Comparison of ENCODE assay signal across 11 cellular contexts in genomic region chr12:53560912-53561589, GRCh38. TPM values are rescaled to one million over a fixed set of nuclear protein-coding genes. Genes with fewer than 3 reads are reported as not detected.
A peak's percentile ranks its signal among the peaks of the same experiment; 100 is the strongest.
DNase-seq lines count a peak whose midpoint lies in the region; ATAC-seq and TF ChIP-seq lines count a peak whose summit lies in the region.
"Had no signal": no experiment of that assay in that cellular context is flagged by ENCODE, and none has a peak within 500 bp of the region (broad histone marks: within the 10 kb centered on the region; RNA-seq: fewer than 3 reads in every experiment).

No MANE protein-coding gene starts in this region.

- no peak overlapping the region for H4K8ac ChIP-seq in IMR-90 (ENCODE audit: low read depth in 2 of 2, low read length in 2 of 2)

- H3K4me1 ChIP-seq in IMR-90 (ENCODE audit: control insufficient read depth, insufficient read depth, low read length): peaks cover 6% of the 10 kb centered on the region; the same call in 1 of the 2 replicates
- H3K4me1 ChIP-seq in ascending aorta: peaks cover 22 to 63% of the 10 kb centered on the region in 2 donors
- peaks cover 2 to 16% of the 10 kb centered on the region in 2 donors for H3K4me1 ChIP-seq in lung (ENCODE audit: control insufficient read depth in 2 of 2, insufficient read depth in 2 of 2, low read length in 2 of 2)
- H3K4me1 ChIP-seq in GM23338 (ENCODE audit: insufficient read depth): no peaks in the 10 kb centered on the region
- H3K4me1 ChIP-seq in neural progenitor cell: peaks cover 1% of the 10 kb centered on the region

- no peak overlapping the region for H3K18ac ChIP-seq in IMR-90 (ENCODE audit: low read depth, low read length)

- H3K27me3 Mint-ChIP-seq in Calu3 (ENCODE audit: unreplicated experiment) (no peaks in the 10 kb centered on the region), GM23338 (ENCODE audit: insufficient read depth, low read depth, poor library complexity) (no peaks in the 10 kb centered on the region), neural progenitor cell (ENCODE audit: insufficient read depth, low read depth) (no peaks in the 10 kb centered on the region)

- H3K27ac ChIP-seq in IMR-90 (ENCODE audit: insufficient read depth, low read length) (no peak overlapping the region), ascending aorta (peak overlapping the region; percentile 71 to 78), lung (ENCODE audit: low read depth in 1 of 2, low read length in 1 of 2) (peak overlapping the region; percentile 13 to 47), GM23338 (ENCODE audit: low read depth) (no peak overlapping the region), neural progenitor cell (no peak overlapping the region)

- no peak overlapping the region for H2BK120ac ChIP-seq in IMR-90 (ENCODE audit: low read depth, low read length)

- H3F3A ChIP-seq in GM23338 (replicated peaks; ENCODE audit: low read depth) (no peaks in the 10 kb centered on the region), neural progenitor cell (ENCODE audit: low read depth) (no peaks in the 10 kb centered on the region)

- H3K27ac Mint-ChIP-seq in Calu3 (ENCODE audit: unreplicated experiment) (peak overlapping the region; percentile 81), GM23338 (no peak overlapping the region), neural progenitor cell (no peak overlapping the region)

- no peak overlapping the region for H3K9ac ChIP-seq in IMR-90 (ENCODE audit: low read depth, low read length)
- no peak overlapping the region for H3K9ac ChIP-seq in neural progenitor cell

- H3K4ac ChIP-seq in IMR-90 (ENCODE audit: low read depth, low read length): no peak overlapping the region

- dilution Hi-C loops in IMR-90 (cut with HindIII; ENCODE audit: low sequenced_read_pairs, unreplicated experiment): no loop called here

- CTCF ChIA-PET in Calu3 (lab: Charles Lee): interaction anchor here (0.9 to 1.0 kb wide), 2 partner anchors 18 to 134 kb away, joined by 3 read pairs; no protein-coding TSS in a partner anchor
- CTCF ChIA-PET in IMR-90 (lab: Yijun Ruan, JAX): no interaction called here

- H2BK5ac ChIP-seq in IMR-90 (ENCODE audit: low read depth, low read length, poor library complexity, severe bottlenecking): no peak overlapping the region

- POLR2A ChIA-PET in IMR-90 (lab: Charles Lee; ENCODE audit: unreplicated experiment): interaction anchor here (0.6 kb wide), 1 partner anchor 14 kb away, joined by 6 read pairs; no protein-coding TSS in a partner anchor

- peaks cover 2% of the 10 kb centered on the region; the same call in 1 of the 2 replicates for H3K9me1 ChIP-seq in IMR-90 (ENCODE audit: insufficient read depth, low read length)

- H3K23ac ChIP-seq in IMR-90 (ENCODE audit: low read depth, low read length): no peak overlapping the region

- no peak for TF ChIP-seq RAD21 in IMR-90 (IDR thresholded peaks at IDR 0.05; ENCODE audit: low read length)

- intact Hi-C loops in Calu3 (cut with micrococcal nuclease; ENCODE audit: unreplicated experiment) (no loop called here), IMR-90 (cut with micrococcal nuclease) (no loop called here), ascending aorta (cut with DNase I) (loop anchor here (5.0 kb wide), 2 partner anchors 66 to 116 kb away; partner anchors contain the start of genes ATF7 and ATP5MC2)

- H3K9me3 ChIP-seq in IMR-90 (ENCODE audit: control insufficient read depth, insufficient read depth, low read length) (no peaks in the 10 kb centered on the region), ascending aorta (no peaks in the 10 kb centered on the region), lung (ENCODE audit: control insufficient read depth in 2 of 2, insufficient read depth in 1 of 2, low read length in 1 of 2) (no peaks in the 10 kb centered on the region), neural progenitor cell (ENCODE audit: low read depth) (no peaks in the 10 kb centered on the region)

- no CpG with 5 or more reads among the region's 2 CpGs for WGBS in IMR-90 (ENCODE audit: extremely low coverage in 2 of 2, insufficient read length in 1 of 2), 2 experiments
- WGBS in lung, 2 donors: 92 to 94% methylated on average over 2 of the region's 2 CpGs

- H2AK9ac ChIP-seq in IMR-90 (replicated peaks; ENCODE audit: low read depth, low read length, poor library complexity): no peak overlapping the region

- H3K4me3 ChIP-seq in IMR-90 (ENCODE audit: insufficient read depth, low read depth, low read length): no peak overlapping the region
- H3K4me3 ChIP-seq in ascending aorta: peak overlapping the region in 1 of 2 donors; percentile 40
- no peak overlapping the region for H3K4me3 ChIP-seq in lung
- H3K4me3 ChIP-seq in GM23338: no peak overlapping the region
- H3K4me3 ChIP-seq in neural progenitor cell: no peak overlapping the region

- in situ Hi-C loops in IMR-90 (cut with MboI; ENCODE audit: low sequenced_read_pairs): no loop called here

- H3K14ac ChIP-seq in IMR-90 (replicated peaks; ENCODE audit: low read depth, low read length): no peak overlapping the region

- no peak overlapping the region for H2AK5ac ChIP-seq in IMR-90 (ENCODE audit: low read depth, low read length)

- H4K5ac ChIP-seq in IMR-90 (ENCODE audit: low read depth, low read length): no peak overlapping the region

- peaks cover 66% of the 10 kb centered on the region; the same call in 1 of the 2 replicates for H4K20me1 ChIP-seq in IMR-90 (ENCODE audit: insufficient read depth, low read length)
- H4K20me1 ChIP-seq in GM23338 (replicated peaks; ENCODE audit: insufficient read depth): no peaks in the 10 kb centered on the region
- no peaks in the 10 kb centered on the region for H4K20me1 ChIP-seq in neural progenitor cell (ENCODE audit: low read depth)

- no peak overlapping the region for H2BK20ac ChIP-seq in IMR-90 (ENCODE audit: low read depth, low read length)

- H3K4me1 Mint-ChIP-seq in Calu3 (ENCODE audit: low read depth, unreplicated experiment): peaks cover 34% of the 10 kb centered on the region
- H3K4me1 Mint-ChIP-seq in GM23338: peaks cover 4% of the 10 kb centered on the region; the same call in 2 of the 3 replicates
- H3K4me1 Mint-ChIP-seq in neural progenitor cell: no peaks in the 10 kb centered on the region

- H3K79me2 ChIP-seq in GM23338 (replicated peaks; ENCODE audit: insufficient read depth): no peaks in the 10 kb centered on the region
- no peaks in the 10 kb centered on the region for H3K79me2 ChIP-seq in neural progenitor cell (ENCODE audit: low read depth)

- no peak overlapping the region for H3K56ac ChIP-seq in IMR-90 (ENCODE audit: extremely low read depth, insufficient read depth, low read length)

- H3K4me2 ChIP-seq in IMR-90 (ENCODE audit: low read depth, low read length) (peak overlapping the region; percentile 75; the same call in 1 of the 2 replicates), GM23338 (no peak overlapping the region), neural progenitor cell (no peak overlapping the region)

- no peak overlapping the region for H3K4me3 Mint-ChIP-seq in Calu3 (ENCODE audit: low read depth, unreplicated experiment)
- no peak overlapping the region for H3K4me3 Mint-ChIP-seq in GM23338
- no peak overlapping the region for H3K4me3 Mint-ChIP-seq in neural progenitor cell

- H2AFZ ChIP-seq in IMR-90 (replicated peaks; ENCODE audit: low read length, poor library complexity) (no peak overlapping the region), GM23338 (no peak overlapping the region), neural progenitor cell (replicated peaks) (no peak overlapping the region)

- H3K36me3 Mint-ChIP-seq in Calu3 (ENCODE audit: insufficient read depth, unreplicated experiment) (peaks cover 5% of the 10 kb centered on the region), GM23338 (ENCODE audit: low read depth) (no peaks in the 10 kb centered on the region), neural progenitor cell (peaks cover 5% of the 10 kb centered on the region)

- DNase-seq in Calu3: no peak
- DNase-seq in IMR-90: no peak
- no peak for DNase-seq in ascending aorta (ENCODE audit: low spot score in 2 of 2)
- DNase-seq in lung (ENCODE audit: low spot score): no peak
- no peak for DNase-seq in GM23338 (ENCODE audit: low spot score)
- no peak for DNase-seq in neural progenitor cell (ENCODE audit: low spot score)
- DNase-seq in NCI-H446 (lab: John Stamatoyannopoulos, UW): no peak
- DNase-seq in C1 segment of cervical spinal cord (lab: John Stamatoyannopoulos, UW): no peak
- DNase-seq: midbrain had no signal

- H3K9me3 Mint-ChIP-seq in Calu3 (ENCODE audit: low read depth, unreplicated experiment) (no peaks in the 10 kb centered on the region), GM23338 (no peaks in the 10 kb centered on the region), neural progenitor cell (no peaks in the 10 kb centered on the region)

- H3K27me3 ChIP-seq in IMR-90 (ENCODE audit: control insufficient read depth, insufficient read depth, low read length): no peaks in the 10 kb centered on the region
- no peaks in the 10 kb centered on the region for H3K27me3 ChIP-seq in ascending aorta
- H3K27me3 ChIP-seq in lung (ENCODE audit: control insufficient read depth, insufficient read depth): no peaks in the 10 kb centered on the region
- H3K27me3 ChIP-seq in GM23338 (ENCODE audit: insufficient read depth): no peaks in the 10 kb centered on the region
- no peaks in the 10 kb centered on the region for H3K27me3 ChIP-seq in neural progenitor cell

- H3K36me3 ChIP-seq in IMR-90 (ENCODE audit: control insufficient read depth, insufficient read depth, low read length): no peaks in the 10 kb centered on the region
- H3K36me3 ChIP-seq in ascending aorta: no peaks in the 10 kb centered on the region
- peaks cover 0 to 3% of the 10 kb centered on the region in 2 donors for H3K36me3 ChIP-seq in lung (ENCODE audit: control insufficient read depth in 2 of 2, insufficient read depth in 2 of 2, low read length in 2 of 2)
- H3K36me3 ChIP-seq in GM23338 (ENCODE audit: insufficient read depth): no peaks in the 10 kb centered on the region
- no peaks in the 10 kb centered on the region for H3K36me3 ChIP-seq in neural progenitor cell

- TF ChIP-seq CTCF in Calu3 (IDR thresholded peaks at IDR 0.05; ENCODE audit: unreplicated experiment): no peak
- TF ChIP-seq CTCF in IMR-90 (conservative IDR thresholded peaks at IDR 0.05; ENCODE audit: low read depth, low read length): no peak
- no peak for TF ChIP-seq CTCF in ascending aorta (IDR thresholded peaks at IDR 0.05)
- TF ChIP-seq CTCF in lung (IDR thresholded peaks at IDR 0.05; ENCODE audit: control extremely low read depth, extremely low read depth): no peak
- no peak for TF ChIP-seq CTCF in GM23338 (conservative IDR thresholded peaks at IDR 0.05; ENCODE audit: low read depth in 2 of 2)
- no peak for TF ChIP-seq CTCF in neural progenitor cell (IDR thresholded peaks at IDR 0.05)

- no peak overlapping the region for H4K91ac ChIP-seq in IMR-90 (ENCODE audit: insufficient read depth, low read depth, low read length)

- H3K9me2 ChIP-seq in GM23338 (ENCODE audit: insufficient read depth): no peaks in the 10 kb centered on the region

- no peak for TF ChIP-seq POLR2A in IMR-90 (IDR thresholded peaks at IDR 0.05; ENCODE audit: low read depth, low read length)

- no TSS peak for BruUV-seq in Calu3 (replicated peaks; lab: Mats Ljungman, UMichigan)
- no TSS peak for BruUV-seq in IMR-90 (replicated peaks; lab: Mats Ljungman, UMichigan)

- ATAC-seq in IMR-90 (ENCODE audit: low read depth) (peak; percentile 13; the same call in 1 of the 2 replicates), lung (ENCODE audit: insufficient read depth, low FRiP score) (no peak), GM23338 (no peak)

- peaks cover 8 to 22% of the 10 kb centered on the region in 2 experiments for H3K79me1 ChIP-seq in IMR-90 (ENCODE audit: low read depth in 1 of 2, low read length in 2 of 2)

- no peak overlapping the region for H2BK15ac ChIP-seq in IMR-90 (ENCODE audit: low read depth, low read length)

RNA-seq across cellular contexts. Expression of gene NPFF, which starts 53.8 kb away (rescaled TPM):
- total RNA-seq in Calu3 (2022) (not detected in 2 replicates), IMR-90 (2012; rRNA removed) (not detected in 2 replicates), ascending aorta (2.8 TPM), lung (not detected), neural progenitor cell (ENCODE audit: low replicate concordance) (not detected in 2 replicates)
- polyA plus RNA-seq in IMR-90 (2012; rRNA removed) (not detected in 2 replicates), lung (under 1 TPM in 1 of 2 donors, not detected in 1; 0.45 TPM), GM23338 (2016; fragmentation: Nextera tagmentation; extraction: Ambion mirVana) (0.71 and 0.96 TPM in 2 replicates)
- not detected in 2 replicates for polyA plus RNA-seq in IMR-90 (2012; cell fraction: cytosol; rRNA removed)
- polyA plus RNA-seq in IMR-90 (2012; cell fraction: nucleus; rRNA removed; ENCODE audit: low replicate concordance): 0.87 TPM in 1 of 2 replicates, not detected in the other
- total RNA-seq in GM23338 (2014; rRNA removed; shearing (Covaris generic)): 0.69 TPM in 1 of 2 replicates, not detected in the other
- total RNA-seq: epithelial cell of proximal tubule, temporal lobe had no signal

RNA-seq across cellular contexts. Expression of gene TARBP2, which starts 60.0 kb away (rescaled TPM):
- total RNA-seq in Calu3 (2022) (20.7 and 21.8 TPM in 2 replicates), IMR-90 (2012; rRNA removed) (27.4 and 27.8 TPM in 2 replicates), ascending aorta (32.9 TPM), lung (10 to 100 TPM; 32.6 to 41.3 TPM), neural progenitor cell (ENCODE audit: low replicate concordance) (32.4 and 72.4 TPM in 2 replicates)
- polyA plus RNA-seq in IMR-90 (2012; rRNA removed) (46.1 and 49.6 TPM in 2 replicates), lung (10 to 100 TPM; 32.2 to 37.1 TPM), GM23338 (2016; fragmentation: Nextera tagmentation; extraction: Ambion mirVana) (52.1 and 57.0 TPM in 2 replicates)
- polyA plus RNA-seq in IMR-90 (2012; cell fraction: cytosol; rRNA removed): 31.9 and 38.5 TPM in 2 replicates
- polyA plus RNA-seq in IMR-90 (2012; cell fraction: nucleus; rRNA removed; ENCODE audit: low replicate concordance): 128 and 140 TPM in 2 replicates
- total RNA-seq in GM23338 (2014; rRNA removed; shearing (Covaris generic)): 55.7 and 83.4 TPM in 2 replicates

Comparison
In these comparisons a context has a peak if more than half of its experiments do, and no peak if none do; other contexts are left out.
1. H3K27ac ChIP-seq: peak in ascending aorta (2 of 2) and lung (2 of 2); none in IMR-90 (single experiment), GM23338 (single experiment) and neural progenitor cell (single experiment).